30 cellular contexts compared by ENCODE assay signal in genomic region chr9:70672136-70672535, GRCh38.
A peak's percentile ranks its signal among the peaks of the same experiment; 100 is the strongest.
DNase-seq lines count a peak whose midpoint lies in the region; ATAC-seq, FAIRE-seq and TF ChIP-seq lines count a peak whose summit lies in the region.
"Had no signal": no experiment of that assay in that cellular context is flagged by ENCODE, and none has a peak within 500 bp of the region (broad histone marks: within the 10 kb centered on the region; RNA-seq: fewer than 3 reads in every experiment).

No MANE protein-coding gene starts in this region.

- TF ChIP-seq POLR2A in adrenal gland (IDR thresholded peaks at IDR 0.05) = no peak

- H4K20me1 ChIP-seq in GM23248 (ENCODE audit: insufficient read depth) = no peaks in the 10 kb centered on the region

- no peak overlapping the region for H2AFZ ChIP-seq in GM23248

- WGBS in GM23248 (ENCODE audit: low coverage in 1 of 2, low lambda C conversion rate in 2 of 2, missing lambda C conversion rate in 2 of 2), 2 experiments = 0% methylated on average over 1 of the region's 1 CpG
- 0 to 38% (median 22%) methylated on average over 1 of the region's 1 CpG for WGBS in adrenal gland, 4 donors

- no peaks in the 10 kb centered on the region for H3K79me2 ChIP-seq in GM23248 (ENCODE audit: insufficient read depth)

- H3K36me3 Mint-ChIP-seq in HFFc6 (ENCODE audit: low read depth) = no peaks in the 10 kb centered on the region
- H3K36me3 Mint-ChIP-seq: activated CD4-positive, alpha-beta memory T cell treated with anti-CD3 and anti-CD28 coated beads for 36 hours; brain; T-cell had no signal

- no peak overlapping the region for H3K27ac Mint-ChIP-seq in HFFc6
- H3K27ac Mint-ChIP-seq: activated B cell treated with CpG ODN at 0.5 μM for 24 hours; activated CD4-positive, alpha-beta memory T cell treated with anti-CD3 and anti-CD28 coated beads for 36 hours; activated naive CD8-positive, alpha-beta T cell treated with anti-CD3 and anti-CD28 coated beads, Interleukin-2, amount 50 U/mL, for 24 hours; activated T-cell treated with anti-CD3 and anti-CD28 coated beads, Interleukin-2, amount 50 U/mL, for 72 hours; stimulated activated naive CD8-positive, alpha-beta T cell treated with anti-CD3 and anti-CD28 coated beads, Interleukin-15, amount 100 ng/mL, for 72 hours; T-cell had no signal

- TF ChIP-seq CTCF in adrenal gland (IDR thresholded peaks at IDR 0.05) (no peak), HFFc6 (IDR thresholded peaks at IDR 0.05) (no peak)

- intact Hi-C loops in adrenal gland (cut with DNase I) = no loop called here

- DNase-seq in GM23248 = peak; percentile 20
- DNase-seq in adrenal gland = peak in 6 of 7 donors; percentile 26 to 63 (median 50)
- DNase-seq in fibroblast of the conjunctiva (ENCODE audit: low read depth) = peak; percentile 28
- DNase-seq in skeletal muscle cell (ENCODE audit: low read depth) = peak; percentile 60
- DNase-seq in 8988T = no peak
- no peak for DNase-seq in HFFc6
- DNase-seq in GM19239 (ENCODE audit: insufficient read length, low spot score) = no peak
- DNase-seq: activated B cell treated with CpG ODN at 0.5 μM for 24 hours; activated CD4-positive, alpha-beta memory T cell treated with anti-CD3 and anti-CD28 coated beads for 36 hours; activated naive CD4-positive, alpha-beta T cell; activated naive CD8-positive, alpha-beta T cell treated with anti-CD3 and anti-CD28 coated beads, Interleukin-2, amount 50 U/mL, for 24 hours; activated T-cell treated with anti-CD3 and anti-CD28 coated beads, Interleukin-2, amount 50 U/mL, for 72 hours; cerebellar nuclear complex; DMS153; dorsolateral prefrontal cortex; esophagus squamous epithelium; left colon; mammary epithelial cell; NCI-H1092; NCI-H1694 treated with DMSO at 0.1 percent for 48 hours; NCI-H2171; NCI-H510A; pancreas; retina; stimulated activated CD4-positive, alpha-beta T cell treated with anti-CD3 and anti-CD28 coated beads, Interleukin-2, amount 100 ng/mL, for 48 hours; stimulated activated naive CD8-positive, alpha-beta T cell treated with anti-CD3 and anti-CD28 coated beads, Interleukin-15, amount 100 ng/mL, for 72 hours; T-cell had no signal

- in situ Hi-C loops in GM23248 (cut with MboI) = no loop called here

- H3K4me3 Mint-ChIP-seq in HFFc6 = no peak overlapping the region
- H3K4me3 Mint-ChIP-seq: activated B cell treated with CpG ODN at 0.5 μM for 24 hours; activated CD4-positive, alpha-beta memory T cell treated with anti-CD3 and anti-CD28 coated beads for 36 hours; activated naive CD8-positive, alpha-beta T cell treated with anti-CD3 and anti-CD28 coated beads, Interleukin-2, amount 50 U/mL, for 24 hours; activated T-cell treated with anti-CD3 and anti-CD28 coated beads, Interleukin-2, amount 50 U/mL, for 72 hours; brain; stimulated activated naive CD8-positive, alpha-beta T cell treated with anti-CD3 and anti-CD28 coated beads, Interleukin-15, amount 100 ng/mL, for 72 hours; T-cell had no signal

- H3K9me3 Mint-ChIP-seq in HFFc6 = no peaks in the 10 kb centered on the region
- H3K9me3 Mint-ChIP-seq: activated B cell treated with CpG ODN at 0.5 μM for 24 hours; activated CD4-positive, alpha-beta memory T cell treated with anti-CD3 and anti-CD28 coated beads for 36 hours; activated naive CD8-positive, alpha-beta T cell treated with anti-CD3 and anti-CD28 coated beads, Interleukin-2, amount 50 U/mL, for 24 hours; activated T-cell treated with anti-CD3 and anti-CD28 coated beads, Interleukin-2, amount 50 U/mL, for 72 hours; brain; stimulated activated naive CD8-positive, alpha-beta T cell treated with anti-CD3 and anti-CD28 coated beads, Interleukin-15, amount 100 ng/mL, for 72 hours; T-cell had no signal

- H3K27ac ChIP-seq in GM23248 = no peak overlapping the region
- peak overlapping the region in 1 of 5 donors; percentile 2 for H3K27ac ChIP-seq in adrenal gland
- H3K27ac ChIP-seq: dorsolateral prefrontal cortex, esophagus squamous epithelium, pancreas had no signal

- H3K4me1 ChIP-seq in GM23248 (ENCODE audit: insufficient read depth) (no peaks in the 10 kb centered on the region), adrenal gland (replicated peaks in 1 of 2) (peaks cover 11 to 28% of the 10 kb centered on the region in 2 donors)
- H3K4me1 ChIP-seq: pancreas had no signal

- no peak overlapping the region for H3K9ac ChIP-seq in GM23248

- no peaks in the 10 kb centered on the region for H3F3A ChIP-seq in GM23248 (ENCODE audit: insufficient read depth)

- H3K9me3 ChIP-seq in GM23248 (ENCODE audit: low read depth) (no peaks in the 10 kb centered on the region), adrenal gland (replicated peaks in 1 of 3) (no peaks in the 10 kb centered on the region)
- H3K9me3 ChIP-seq: esophagus squamous epithelium, pancreas had no signal

- peaks cover 4% of the 10 kb centered on the region; the same call in 1 of the 2 replicates for H3K27me3 Mint-ChIP-seq in HFFc6 (ENCODE audit: insufficient read depth)
- H3K27me3 Mint-ChIP-seq: activated B cell treated with CpG ODN at 0.5 μM for 24 hours; activated naive CD8-positive, alpha-beta T cell treated with anti-CD3 and anti-CD28 coated beads, Interleukin-2, amount 50 U/mL, for 24 hours; brain; stimulated activated naive CD8-positive, alpha-beta T cell treated with anti-CD3 and anti-CD28 coated beads, Interleukin-15, amount 100 ng/mL, for 72 hours had no signal

- no peaks in the 10 kb centered on the region for H3K9me2 ChIP-seq in GM23248 (ENCODE audit: insufficient read depth)

- H3K27me3 ChIP-seq in GM23248 (replicated peaks; ENCODE audit: insufficient read depth) (0 out of 2 replicates have a peak, but pooled peaks cover 10% of the 10 kb centered on the region), adrenal gland (no peaks in the 10 kb centered on the region)
- H3K27me3 ChIP-seq: dorsolateral prefrontal cortex, esophagus squamous epithelium, pancreas had no signal

- H3K4me1 Mint-ChIP-seq in HFFc6 (ENCODE audit: low read depth) = no peaks in the 10 kb centered on the region
- H3K4me1 Mint-ChIP-seq: activated B cell treated with CpG ODN at 0.5 μM for 24 hours; activated naive CD8-positive, alpha-beta T cell treated with anti-CD3 and anti-CD28 coated beads, Interleukin-2, amount 50 U/mL, for 24 hours; brain; stimulated activated naive CD8-positive, alpha-beta T cell treated with anti-CD3 and anti-CD28 coated beads, Interleukin-15, amount 100 ng/mL, for 72 hours; T-cell had no signal

- ATAC-seq in GM21526 (IDR thresholded peaks at IDR 0.05; ENCODE audit: low FRiP score, unreplicated experiment) = no peak
- ATAC-seq: activated naive CD8-positive, alpha-beta T cell treated with anti-CD3 and anti-CD28 coated beads, Interleukin-2, amount 50 U/mL, for 24 hours; activated T-cell treated with anti-CD3 and anti-CD28 coated beads, Interleukin-2, amount 50 U/mL, for 72 hours; left colon; stimulated activated naive CD8-positive, alpha-beta T cell treated with anti-CD3 and anti-CD28 coated beads, Interleukin-15, amount 100 ng/mL, for 72 hours; T-cell had no signal

- H3K36me3 ChIP-seq in GM23248 (ENCODE audit: low read depth) (no peaks in the 10 kb centered on the region), adrenal gland (replicated peaks in 1 of 2) (no peaks in the 10 kb centered on the region)
- H3K36me3 ChIP-seq: esophagus squamous epithelium, pancreas had no signal

- H3K4me2 ChIP-seq in GM23248 (ENCODE audit: unreplicated experiment) = no peak overlapping the region

- no peak for FAIRE-seq in GM19239 (lab: Jason Lieb, UNC)
- FAIRE-seq: pancreas, urothelium cell line had no signal

- no peak overlapping the region for H3K4me3 ChIP-seq in GM23248
- no peak overlapping the region for H3K4me3 ChIP-seq in adrenal gland
- H3K4me3 ChIP-seq in skeletal muscle cell (ENCODE audit: low read depth, low read length) = no peak overlapping the region
- H3K4me3 ChIP-seq: dorsolateral prefrontal cortex, esophagus squamous epithelium, pancreas had no signal

Comparison
In these comparisons a context has a peak if more than half of its experiments do, and no peak if none do; other contexts are left out.
1. DNase-seq: peak in GM23248 (single experiment), adrenal gland (6 of 7), fibroblast of the conjunctiva (single experiment) and skeletal muscle cell (single experiment); none in 8988T (single experiment), HFFc6 (single experiment) and GM19239 (single experiment).